In the genomic region with DNA sequence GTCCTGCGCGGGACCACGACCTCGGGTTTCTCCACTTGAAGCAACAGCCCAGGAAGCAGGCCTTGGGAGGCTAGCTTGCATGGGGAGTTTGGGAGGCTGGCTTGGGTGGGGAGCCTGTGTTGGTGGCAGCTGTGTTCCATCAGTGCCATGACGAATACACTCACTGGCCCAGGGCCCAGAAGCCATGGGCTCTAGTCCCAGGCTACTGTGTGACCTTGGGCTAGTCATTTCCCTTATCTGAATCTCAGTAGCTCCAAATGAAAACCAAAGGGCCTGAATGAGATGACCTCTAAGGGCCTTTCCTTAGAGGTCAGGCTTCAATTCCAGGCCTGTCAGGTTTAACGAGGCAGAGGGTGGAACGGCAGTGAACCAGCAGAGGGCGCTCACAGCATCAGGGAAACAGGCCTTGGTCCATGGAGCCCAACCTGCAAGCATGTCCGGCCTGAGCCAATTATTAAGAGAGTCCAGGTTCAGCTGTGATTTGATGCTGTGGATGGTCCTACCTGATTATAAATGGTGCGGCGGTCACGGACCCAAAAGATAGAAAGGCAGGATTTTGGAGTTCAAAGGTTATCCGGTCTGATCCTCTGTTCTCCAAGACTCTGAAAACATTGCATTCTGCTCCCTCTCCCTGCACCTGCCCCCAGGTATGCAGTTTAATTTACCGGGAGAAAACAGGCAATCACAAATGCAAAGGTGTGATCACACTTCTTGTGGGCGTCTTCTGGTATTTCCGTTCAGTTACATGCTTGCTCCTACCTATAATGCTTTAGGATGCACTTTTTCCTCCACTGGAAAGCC, we compare ENCODE assay signal across 8 cellular contexts. TPM values are rescaled to one million over a fixed set of nuclear protein-coding genes. Genes with fewer than 3 reads are reported as not detected.
DNase-seq lines count a peak whose midpoint lies in the region; ATAC-seq, FAIRE-seq and TF ChIP-seq lines count a peak whose summit lies in the region.

No MANE protein-coding gene starts in this region.

- H2AFZ ChIP-seq in endothelial cell of umbilical vein (ENCODE audit: low read depth, low read length): no peak overlapping the region

- peak; percentile 79 for ATAC-seq in HG02642 (IDR thresholded peaks at IDR 0.05; ENCODE audit: poor library complexity, unreplicated experiment)
- peak; percentile 74 for ATAC-seq in activated CD4-positive, alpha-beta T cell treated with anti-CD3 and anti-CD28 coated beads for 36 hours

- H3K9ac ChIP-seq in endothelial cell of umbilical vein (replicated peaks; ENCODE audit: extremely low read depth, insufficient read depth, low read length): no peak overlapping the region

- FAIRE-seq in GM12891 (lab: Jason Lieb, UNC): peak; percentile 82
- peak; percentile 87 for FAIRE-seq in endothelial cell of umbilical vein (lab: Jason Lieb, UNC)

- DNase-seq in AG04450 (ENCODE audit: low read depth, low spot score) (no peak), GM12891 (ENCODE audit: insufficient read length, low spot score) (peak; percentile 49), NCI-H1930 (lab: John Stamatoyannopoulos, UW) (peak; percentile 23 to 49), endothelial cell of umbilical vein (ENCODE audit: low read depth, low spot score) (peak; percentile 41), GOT3 (lab: John Stamatoyannopoulos, UW) (no peak)
- DNase-seq in activated CD4-positive, alpha-beta T cell treated with anti-CD3 and anti-CD28 coated beads for 36 hours: peak; percentile 88

- H3K9me3 Mint-ChIP-seq in activated CD4-positive, alpha-beta T cell treated with anti-CD3 and anti-CD28 coated beads for 36 hours (ENCODE audit: low read depth): peaks cover 2% of the 10 kb centered on the region
- H3K9me3 Mint-ChIP-seq in nephron: no peaks in the 10 kb centered on the region

- H3K9me3 ChIP-seq in AG04450 (ENCODE audit: control insufficient read depth, insufficient read depth, low read length) (no peaks in the 10 kb centered on the region), endothelial cell of umbilical vein (replicated peaks; ENCODE audit: control insufficient read depth, insufficient read depth, low read length) (no peaks in the 10 kb centered on the region)

- no peak overlapping the region for H3K27ac Mint-ChIP-seq in activated CD4-positive, alpha-beta T cell treated with anti-CD3 and anti-CD28 coated beads for 36 hours
- H3K27ac Mint-ChIP-seq in nephron: no peak overlapping the region

- intact Hi-C loops in activated CD4-positive, alpha-beta T cell treated with anti-CD3 and anti-CD28 coated beads for 36 hours (cut with DNase I, micrococcal nuclease): loop anchor here (1.0 kb wide), 2 partner anchors 27 to 78 kb away; no protein-coding TSS in a partner anchor
- intact Hi-C loops in endothelial cell of umbilical vein (cut with micrococcal nuclease): loop anchor here (1.0 kb wide), 2 partner anchors 27 to 78 kb away; no protein-coding TSS in a partner anchor

- no peak overlapping the region for H3K4me3 ChIP-seq in AG04450 (ENCODE audit: low read depth, low read length)
- H3K4me3 ChIP-seq in endothelial cell of umbilical vein (replicated peaks in 1 of 3; ENCODE audit: insufficient read depth in 1 of 3, low read depth in 1 of 3, low read length in 3 of 3): no peak overlapping the region

- POLR2A ChIA-PET in AG04450 (lab: Yijun Ruan, JAX) (no interaction called here), endothelial cell of umbilical vein (lab: Charles Lee) (no interaction called here)
- POLR2A ChIA-PET in activated CD4-positive, alpha-beta T cell treated with anti-CD3 and anti-CD28 coated beads for 36 hours (lab: Charles Lee): no interaction called here

- peaks cover 10% of the 10 kb centered on the region for H3K27me3 Mint-ChIP-seq in activated CD4-positive, alpha-beta T cell treated with anti-CD3 and anti-CD28 coated beads for 36 hours
- peaks cover 17% of the 10 kb centered on the region for H3K27me3 Mint-ChIP-seq in nephron (ENCODE audit: low read depth)

- H3K27ac ChIP-seq in AG04450 (ENCODE audit: low read depth, low read length) (no peak overlapping the region), endothelial cell of umbilical vein (ENCODE audit: insufficient read depth, low read depth, low read length) (no peak overlapping the region)

- no peak for TF ChIP-seq POLR2A in GM12891 (IDR thresholded peaks at IDR 0.05; ENCODE audit: low read depth, low read length)
- no peak for TF ChIP-seq POLR2A in endothelial cell of umbilical vein (IDR thresholded peaks at IDR 0.05; ENCODE audit: low read depth, low read length)

- peaks cover 7% of the 10 kb centered on the region for H3K4me1 Mint-ChIP-seq in activated CD4-positive, alpha-beta T cell treated with anti-CD3 and anti-CD28 coated beads for 36 hours
- peaks cover 9% of the 10 kb centered on the region for H3K4me1 Mint-ChIP-seq in nephron

- no peak overlapping the region for H3K4me3 Mint-ChIP-seq in activated CD4-positive, alpha-beta T cell treated with anti-CD3 and anti-CD28 coated beads for 36 hours
- no peak overlapping the region for H3K4me3 Mint-ChIP-seq in nephron

- no peaks in the 10 kb centered on the region for H3K4me1 ChIP-seq in endothelial cell of umbilical vein (ENCODE audit: control insufficient read depth, extremely low read depth, insufficient read depth, low read length)

- no peaks in the 10 kb centered on the region for H3K36me3 Mint-ChIP-seq in activated CD4-positive, alpha-beta T cell treated with anti-CD3 and anti-CD28 coated beads for 36 hours (ENCODE audit: low read depth)
- H3K36me3 Mint-ChIP-seq in nephron (ENCODE audit: low read depth): no peaks in the 10 kb centered on the region

- H3K4me2 ChIP-seq in endothelial cell of umbilical vein (ENCODE audit: insufficient read depth, low read length): no peak overlapping the region

- peaks cover 20% of the 10 kb centered on the region for H3K27me3 ChIP-seq in AG04450 (ENCODE audit: control insufficient read depth, insufficient read depth, low read length)
- H3K27me3 ChIP-seq in endothelial cell of umbilical vein (ENCODE audit: control insufficient read depth in 2 of 2, insufficient read depth in 2 of 2, low read length in 2 of 2): peaks cover 0 to 1% of the 10 kb centered on the region in 2 experiments

- CTCF ChIA-PET in AG04450 (lab: Charles Lee) (interaction anchor here (0.6 to 3.5 kb wide), 6 partner anchors 8 to 272 kb away, joined by 3 to 25 read pairs (median 4); no protein-coding TSS in a partner anchor), endothelial cell of umbilical vein (lab: Charles Lee) (interaction anchor here (1.1 to 7.7 kb wide), 10 partner anchors 11 to 403 kb away, joined by 3 to 65 read pairs (median 6); no protein-coding TSS in a partner anchor)
- CTCF ChIA-PET in activated CD4-positive, alpha-beta T cell treated with anti-CD3 and anti-CD28 coated beads for 36 hours (lab: Charles Lee): interaction anchor here (0.9 to 1.8 kb wide), 10 partner anchors 10 to 660 kb away, joined by 3 to 6 read pairs (median 4); no protein-coding TSS in a partner anchor

- BruUV-seq in endothelial cell of umbilical vein (replicated peaks; lab: Mats Ljungman, UMichigan): no TSS peak

- no peaks in the 10 kb centered on the region for H4K20me1 ChIP-seq in endothelial cell of umbilical vein (replicated peaks; ENCODE audit: control insufficient read depth, extremely low read depth, insufficient read depth, low read length)

- H3K9me1 ChIP-seq in endothelial cell of umbilical vein (replicated peaks; ENCODE audit: control insufficient read depth, extremely low read depth, insufficient read depth, low read length): no peaks in the 10 kb centered on the region

- no peaks in the 10 kb centered on the region for H3K36me3 ChIP-seq in endothelial cell of umbilical vein (ENCODE audit: control insufficient read depth in 2 of 2, extremely low read depth in 1 of 2, insufficient read depth in 2 of 2, low read length in 2 of 2)

- TF ChIP-seq CTCF in AG04450 (IDR thresholded peaks at IDR 0.05; ENCODE audit: low read depth, low read length) (peak; percentile 58), endothelial cell of umbilical vein (IDR thresholded peaks at IDR 0.05; ENCODE audit: extremely low read depth in 1 of 2, insufficient read depth in 1 of 2, low read depth in 1 of 2, low read length in 2 of 2) (peak; percentile 89 to 92), nephron (IDR thresholded peaks at IDR 0.05; ENCODE audit: unreplicated experiment in 3 of 3) (peak; percentile 37 to 69 (median 52))

- dilution Hi-C loops in endothelial cell of umbilical vein (cut with MboI; ENCODE audit: extremely low pct_ligation_motif_present, low sequenced_read_pairs): no loop called here

- no peaks in the 10 kb centered on the region for H3K79me2 ChIP-seq in endothelial cell of umbilical vein (ENCODE audit: control insufficient read depth, insufficient read depth, low read length)

TF ChIP-seq in GM12891, 5 proteins besides CTCF, POLR2A, EP300 and RAD21 (continues in another document):
- TF ChIP-seq TAF1 (IDR thresholded peaks at IDR 0.05; ENCODE audit: low read depth, low read length): no peak

RNA-seq across cellular contexts. Expression of a gene that starts 15.9 kb away (rescaled TPM):
- polyA plus RNA-seq in AG04450 (2011; rRNA removed) (not detected in 2 replicates), endothelial cell of umbilical vein (not detected in 2 replicates)
- polyA minus RNA-seq in AG04450 (2011; rRNA and poly(A)+ RNA removed): not detected in 2 replicates
- polyA plus RNA-seq in GM12891 (2012; ENCODE audit: low read depth, missing spikeins): not detected
- total RNA-seq in activated CD4-positive, alpha-beta T cell treated with anti-CD3 and anti-CD28 coated beads for 36 hours: not detected
- total RNA-seq in endothelial cell of umbilical vein: not detected in 2 replicates
- not detected in 2 replicates for polyA plus RNA-seq in endothelial cell of umbilical vein (2011; cell fraction: cytosol; rRNA removed)
- not detected in 2 replicates for polyA plus RNA-seq in endothelial cell of umbilical vein (2011; cell fraction: nucleus; rRNA removed)
- polyA plus RNA-seq in endothelial cell of umbilical vein (2012): not detected in 2 replicates
- not detected in 2 replicates for polyA minus RNA-seq in endothelial cell of umbilical vein
- polyA minus RNA-seq in endothelial cell of umbilical vein (2011; cell fraction: cytosol; rRNA and poly(A)+ RNA removed): not detected
- polyA minus RNA-seq in endothelial cell of umbilical vein (2011; cell fraction: nucleus; rRNA and poly(A)+ RNA removed): not detected in 2 replicates

RNA-seq across cellular contexts. Expression of a gene that starts 49.7 kb away (rescaled TPM):
- polyA plus RNA-seq in AG04450 (2011; rRNA removed): not detected in 2 replicates
- not detected in 2 replicates for polyA minus RNA-seq in AG04450 (2011; rRNA and poly(A)+ RNA removed)
- 0.27 TPM for polyA plus RNA-seq in GM12891 (2012; ENCODE audit: low read depth, missing spikeins)
- under 1 TPM; 0.28 to 0.41 TPM for total RNA-seq in activated CD4-positive, alpha-beta T cell treated with anti-CD3 and anti-CD28 coated beads for 36 hours
- not detected in 2 replicates for total RNA-seq in endothelial cell of umbilical vein
- polyA plus RNA-seq in endothelial cell of umbilical vein: not detected in 2 replicates
- polyA plus RNA-seq in endothelial cell of umbilical vein (2011; cell fraction: cytosol; rRNA removed): 0.01 TPM in 1 of 2 replicates, not detected in the other
- polyA plus RNA-seq in endothelial cell of umbilical vein (2011; cell fraction: nucleus; rRNA removed): 0.15 and 0.17 TPM in 2 replicates
- polyA plus RNA-seq in endothelial cell of umbilical vein (2012): not detected in 2 replicates
- polyA minus RNA-seq in endothelial cell of umbilical vein: not detected in 2 replicates
- polyA minus RNA-seq in endothelial cell of umbilical vein (2011; cell fraction: cytosol; rRNA and poly(A)+ RNA removed): not detected
- polyA minus RNA-seq in endothelial cell of umbilical vein (2011; cell fraction: nucleus; rRNA and poly(A)+ RNA removed): not detected in 2 replicates

Comparison
In these comparisons a context has a peak if more than half of its experiments do, and no peak if none do; other contexts are left out.
1. DNase-seq: peak in GM12891 (single experiment), NCI-H1930 (2 of 2), activated CD4-positive, alpha-beta T cell treated with anti-CD3 and anti-CD28 coated beads for 36 hours (single experiment) and endothelial cell of umbilical vein (single experiment); none in AG04450 (single experiment) and GOT3 (single experiment).
2. Peak in every context shown above with its lines, with median percentiles within 50 percentile points of each other: CTCF ChIP-seq.